14 cellular contexts compared by ENCODE assay signal in the genomic region with DNA sequence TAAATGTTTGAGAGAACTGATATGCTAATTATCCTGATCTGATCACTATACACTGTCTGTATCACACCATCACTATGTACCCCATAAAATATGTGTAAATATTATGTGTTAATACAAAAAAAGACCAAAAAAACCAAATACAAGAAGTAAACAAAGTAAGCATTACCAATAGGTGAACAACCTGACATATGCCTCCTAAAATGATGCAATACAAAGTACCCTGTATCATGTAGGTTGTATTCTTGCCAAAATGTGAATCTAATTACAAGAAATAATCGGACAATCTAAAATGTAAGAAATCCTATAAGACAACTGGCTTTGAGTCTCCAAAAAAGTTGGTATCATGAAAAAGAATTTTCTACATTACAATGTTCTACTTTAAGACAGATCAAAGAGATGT. TPM values are rescaled to one million over a fixed set of nuclear protein-coding genes. Genes with fewer than 3 reads are reported as not detected.
DNase-seq lines count a peak whose midpoint lies in the region; ATAC-seq and TF ChIP-seq lines count a peak whose summit lies in the region.
"Had no signal": no experiment of that assay in that cellular context is flagged by ENCODE, and none has a peak within 500 bp of the region (broad histone marks: within the 10 kb centered on the region; RNA-seq: fewer than 3 reads in every experiment).

No MANE protein-coding gene starts in this region.

- H3K27me3 ChIP-seq in endocrine pancreas (ENCODE audit: control insufficient read depth, insufficient read depth, low read length) (no peaks in the 10 kb centered on the region), skeletal muscle tissue (ENCODE audit: control insufficient read depth in 3 of 3, insufficient read depth in 3 of 3, low read length in 3 of 3) (no peaks in the 10 kb centered on the region), adrenal gland (no peaks in the 10 kb centered on the region)
- H3K27me3 ChIP-seq: BLaER1 treated with 17β-estradiol and CSF1 and Interleukin-3, amounts not matched to agents 10 nM and 100 nM had no signal

- H3K36me3 ChIP-seq in endocrine pancreas (ENCODE audit: control insufficient read depth, insufficient read depth, low read length), result peaks cover 3% of the 10 kb centered on the region
- H3K36me3 ChIP-seq in skeletal muscle tissue (ENCODE audit: control insufficient read depth in 3 of 3, insufficient read depth in 3 of 3, low read length in 3 of 3), result peaks cover 23 to 34% (median 28%) of the 10 kb centered on the region in 3 donors
- peaks cover 0 to 43% of the 10 kb centered on the region in 2 donors for H3K36me3 ChIP-seq in adrenal gland (replicated peaks in 1 of 2)

- H3K4me3 ChIP-seq in endocrine pancreas (ENCODE audit: control insufficient read depth, insufficient read depth, low read length) (peak overlapping the region; percentile 54), skeletal muscle tissue (ENCODE audit: low read length in 3 of 3) (no peak overlapping the region), adrenal gland (no peak overlapping the region)
- H3K4me3 ChIP-seq: BLaER1 treated with 17β-estradiol and CSF1 and Interleukin-3, amounts not matched to agents 10 nM and 100 nM; GM23338 had no signal

- POLR2A ChIA-PET in activated CD4-positive, alpha-beta memory T cell treated with anti-CD3 and anti-CD28 coated beads for 36 hours (lab: Charles Lee), result interaction anchor here (0.8 kb wide), 1 partner anchor 9 kb away, joined by 3 read pairs; no protein-coding TSS in a partner anchor

- H3K4me1 Mint-ChIP-seq in activated T-cell treated with anti-CD3 and anti-CD28 coated beads, Interleukin-2, amount 50 U/mL, for 72 hours (ENCODE audit: low read depth), result peaks cover 33% of the 10 kb centered on the region
- H3K4me1 Mint-ChIP-seq in T-helper 17 cell, result peaks cover 22% of the 10 kb centered on the region
- peaks cover 38% of the 10 kb centered on the region for H3K4me1 Mint-ChIP-seq in activated CD4-positive, alpha-beta memory T cell treated with anti-CD3 and anti-CD28 coated beads for 36 hours (ENCODE audit: low read depth)
- H3K4me1 Mint-ChIP-seq: GM23338 had no signal

- peaks cover 0 to 4% of the 10 kb centered on the region in 2 donors for H3K9me3 Mint-ChIP-seq in activated T-cell treated with anti-CD3 and anti-CD28 coated beads, Interleukin-2, amount 50 U/mL, for 72 hours
- H3K9me3 Mint-ChIP-seq in activated CD4-positive, alpha-beta memory T cell treated with anti-CD3 and anti-CD28 coated beads for 36 hours, result no peaks in the 10 kb centered on the region
- H3K9me3 Mint-ChIP-seq: GM23338 had no signal

- no peaks in the 10 kb centered on the region for H3K4me1 ChIP-seq in endocrine pancreas (ENCODE audit: control insufficient read depth, insufficient read depth, low read length)
- peaks cover 0 to 3% (median under 1%) of the 10 kb centered on the region in 3 donors for H3K4me1 ChIP-seq in skeletal muscle tissue (ENCODE audit: control insufficient read depth in 3 of 3, insufficient read depth in 3 of 3, low read length in 3 of 3)
- H3K4me1 ChIP-seq in adrenal gland (replicated peaks in 1 of 2), result no peaks in the 10 kb centered on the region
- H3K4me1 ChIP-seq: Caco-2 had no signal

- 86 to 97% (median 91%) methylated on average over 1 of the region's 1 CpG for WGBS in adrenal gland, 4 donors

- H3K9ac ChIP-seq in endocrine pancreas (ENCODE audit: control insufficient read depth, insufficient read depth, low read length) (no peak overlapping the region), skeletal muscle tissue (ENCODE audit: low read depth in 1 of 3, low read length in 3 of 3) (no peak overlapping the region)
- H3K9ac ChIP-seq: BLaER1 treated with 17β-estradiol and CSF1 and Interleukin-3, amounts not matched to agents 10 nM and 100 nM had no signal

- H3K27me3 Mint-ChIP-seq in activated T-cell treated with anti-CD3 and anti-CD28 coated beads, Interleukin-2, amount 50 U/mL, for 72 hours (ENCODE audit: low read depth), result no peaks in the 10 kb centered on the region
- H3K27me3 Mint-ChIP-seq in T-helper 17 cell, result no peaks in the 10 kb centered on the region
- H3K27me3 Mint-ChIP-seq in activated CD4-positive, alpha-beta memory T cell treated with anti-CD3 and anti-CD28 coated beads for 36 hours, result no peaks in the 10 kb centered on the region
- H3K27me3 Mint-ChIP-seq: B cell had no signal

- H3K27ac ChIP-seq in skeletal muscle tissue (ENCODE audit: low read depth, low read length) (peak overlapping the region; percentile 22), adrenal gland (no peak overlapping the region)
- H3K27ac ChIP-seq: BLaER1 treated with 17β-estradiol and CSF1 and Interleukin-3, amounts not matched to agents 10 nM and 100 nM had no signal

- H3K27ac Mint-ChIP-seq in activated T-cell treated with anti-CD3 and anti-CD28 coated beads, Interleukin-2, amount 50 U/mL, for 72 hours, result peak overlapping the region; percentile 90
- H3K27ac Mint-ChIP-seq in T-helper 17 cell, result peak overlapping the region; percentile 43
- H3K27ac Mint-ChIP-seq in activated CD4-positive, alpha-beta memory T cell treated with anti-CD3 and anti-CD28 coated beads for 36 hours, result no peak overlapping the region
- H3K27ac Mint-ChIP-seq: B cell, GM23338 had no signal

- no peak for TF ChIP-seq POLR2A in adrenal gland (IDR thresholded peaks at IDR 0.05)

- H3K36me3 Mint-ChIP-seq in activated T-cell treated with anti-CD3 and anti-CD28 coated beads, Interleukin-2, amount 50 U/mL, for 72 hours (ENCODE audit: insufficient read depth in 2 of 2), result peaks cover 16 to 40% of the 10 kb centered on the region in 2 donors
- peaks cover 11% of the 10 kb centered on the region for H3K36me3 Mint-ChIP-seq in T-helper 17 cell (ENCODE audit: low read depth)
- H3K36me3 Mint-ChIP-seq in activated CD4-positive, alpha-beta memory T cell treated with anti-CD3 and anti-CD28 coated beads for 36 hours, result peaks cover 51% of the 10 kb centered on the region

- CTCF ChIA-PET in activated CD4-positive, alpha-beta memory T cell treated with anti-CD3 and anti-CD28 coated beads for 36 hours (lab: Charles Lee), result interaction anchor here (0.8 to 1.2 kb wide), 2 partner anchors 9 to 460 kb away, joined by 3 to 4 read pairs; no protein-coding TSS in a partner anchor

- no peak for DNase-seq in activated T-cell treated with anti-CD3 and anti-CD28 coated beads, Interleukin-2, amount 50 U/mL, for 72 hours
- DNase-seq in activated T-cell treated with anti-CD3 and anti-CD28 coated beads, Interleukin-2, amount 50 U/mL, for 1 hour, result no peak
- DNase-seq in T-helper 17 cell (no peak), A172 (ENCODE audit: low spot score) (no peak), adrenal gland (no peak)
- DNase-seq in activated CD4-positive, alpha-beta memory T cell treated with anti-CD3 and anti-CD28 coated beads for 36 hours, result no peak
- DNase-seq: 8988T, Caco-2, HCEC 1CT had no signal

- H3K4me3 Mint-ChIP-seq in activated T-cell treated with anti-CD3 and anti-CD28 coated beads, Interleukin-2, amount 50 U/mL, for 72 hours, result no peak overlapping the region
- H3K4me3 Mint-ChIP-seq in T-helper 17 cell, result no peak overlapping the region
- H3K4me3 Mint-ChIP-seq in activated CD4-positive, alpha-beta memory T cell treated with anti-CD3 and anti-CD28 coated beads for 36 hours, result no peak overlapping the region
- H3K4me3 Mint-ChIP-seq: B cell, GM23338 had no signal

- ATAC-seq in activated T-cell treated with anti-CD3 and anti-CD28 coated beads, Interleukin-2, amount 50 U/mL, for 72 hours (replicated peaks in 1 of 2), result no peak
- no peak for ATAC-seq in T-helper 17 cell
- ATAC-seq: GM23338 had no signal

- H3K9me3 ChIP-seq in T-helper 17 cell (ENCODE audit: control insufficient read depth, low read length, poor library complexity, severe bottlenecking) (no peaks in the 10 kb centered on the region), endocrine pancreas (ENCODE audit: control insufficient read depth, low read length) (no peaks in the 10 kb centered on the region), skeletal muscle tissue (ENCODE audit: control insufficient read depth in 3 of 3, low read length in 3 of 3) (no peaks in the 10 kb centered on the region), adrenal gland (replicated peaks in 1 of 3) (no peaks in the 10 kb centered on the region)
- H3K9me3 ChIP-seq: BLaER1 treated with 17β-estradiol and CSF1 and Interleukin-3, amounts not matched to agents 10 nM and 100 nM; Caco-2 had no signal

- TF ChIP-seq CTCF in adrenal gland (IDR thresholded peaks at IDR 0.05), result no peak

- intact Hi-C loops in adrenal gland (cut with DNase I), result no loop called here
- intact Hi-C loops in activated CD4-positive, alpha-beta memory T cell treated with anti-CD3 and anti-CD28 coated beads for 36 hours (cut with micrococcal nuclease), result no loop called here

RNA-seq across cellular contexts. Expression of a gene that starts 7.8 kb away (rescaled TPM):
- total RNA-seq in activated T-cell treated with anti-CD3 and anti-CD28 coated beads, Interleukin-2, amount 50 U/mL, for 72 hours, result 10 to 100 TPM; 23.5 to 28.0 TPM
- 10 to 100 TPM; 17.7 to 19.2 TPM for total RNA-seq in T-helper 17 cell
- 13.6 TPM for total RNA-seq in skeletal muscle tissue
- total RNA-seq in A172 (2014; rRNA removed; shearing (Covaris generic)), result 29.4 and 33.1 TPM in 2 replicates
- total RNA-seq in adrenal gland, result 10 to 100 TPM; 11.8 to 50.1 (median 29.4) TPM
- polyA plus RNA-seq in adrenal gland, result 10 to 100 TPM in 1 of 3 donors, 1 to 10 TPM in 2; 4.6 to 15.4 (median 6.8) TPM
- 10 to 100 TPM; 27.2 to 33.8 TPM for total RNA-seq in activated CD4-positive, alpha-beta memory T cell treated with anti-CD3 and anti-CD28 coated beads for 36 hours

RNA-seq across cellular contexts. Expression of a gene that starts 8.1 kb away (rescaled TPM):
- 100 to 1,000 TPM; 155 to 181 TPM for total RNA-seq in activated T-cell treated with anti-CD3 and anti-CD28 coated beads, Interleukin-2, amount 50 U/mL, for 72 hours
- total RNA-seq in T-helper 17 cell, result 100 to 1,000 TPM; 111 to 142 TPM
- 87.2 TPM for total RNA-seq in skeletal muscle tissue
- 121 and 151 TPM in 2 replicates for total RNA-seq in A172 (2014; rRNA removed; shearing (Covaris generic))
- total RNA-seq in adrenal gland, result 100 to 1,000 TPM in 5 of 8 donors, 10 to 100 TPM in 3; 41.7 to 332 (median 112) TPM
- 100 to 1,000 TPM in 1 of 3 donors, 10 to 100 TPM in 2; 34.8 to 120 (median 47.4) TPM for polyA plus RNA-seq in adrenal gland
- total RNA-seq in activated CD4-positive, alpha-beta memory T cell treated with anti-CD3 and anti-CD28 coated beads for 36 hours, result 100 to 1,000 TPM; 172 to 175 TPM
